8 cellular contexts compared by ENCODE assay signal in the genomic region with DNA sequence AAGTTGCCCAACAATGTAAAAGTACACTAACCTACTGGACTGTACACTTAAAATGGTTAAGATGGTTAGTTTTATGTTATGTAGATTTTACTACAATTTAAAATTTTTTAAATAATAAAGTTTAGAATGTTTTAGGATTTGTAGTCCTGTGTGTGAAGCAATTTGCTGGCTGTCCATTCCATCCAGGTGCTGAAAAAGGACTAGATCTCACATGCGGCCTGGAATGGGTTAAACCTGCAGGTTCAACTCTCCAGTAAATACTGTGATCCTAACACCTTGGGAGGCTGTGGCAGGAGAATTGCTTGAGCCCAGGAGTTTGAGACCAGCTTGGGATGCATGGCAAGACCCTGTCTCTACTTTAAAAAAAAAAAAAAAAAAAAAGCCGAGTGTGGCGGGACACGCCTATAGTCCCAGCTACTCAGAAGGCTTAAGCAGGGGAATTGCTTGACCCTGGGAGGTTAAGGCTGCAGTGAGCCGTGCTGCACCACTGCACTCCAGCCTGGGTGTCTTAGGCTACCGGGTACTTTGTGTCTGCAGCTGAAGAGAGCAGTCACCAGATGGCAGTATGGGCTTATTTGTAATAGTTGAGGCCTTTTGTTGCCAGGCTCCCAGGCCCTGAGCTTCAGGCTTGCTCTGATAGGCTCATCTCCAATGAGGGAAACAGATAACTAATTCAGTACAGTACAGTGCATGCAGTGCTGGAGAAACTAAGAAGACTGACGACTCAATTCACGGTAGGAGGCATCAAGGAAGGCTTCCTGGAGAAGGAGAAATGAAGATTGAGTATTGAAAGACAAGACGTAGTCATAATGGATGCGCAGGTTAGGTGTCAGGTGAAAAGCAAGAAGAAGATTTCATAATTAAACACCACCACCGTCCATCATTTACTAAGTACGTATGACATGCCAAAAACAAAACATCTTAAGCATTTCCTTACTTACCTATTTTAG.
A peak's percentile ranks its signal among the peaks of the same experiment; 100 is the strongest.
DNase-seq lines count a peak whose midpoint lies in the region; ATAC-seq and TF ChIP-seq lines count a peak whose summit lies in the region.

No MANE protein-coding gene starts in this region.

- H3K27me3 Mint-ChIP-seq in CD8-positive, alpha-beta T cell (ENCODE audit: low read depth) = peaks cover 20% of the 10 kb centered on the region

- no peaks in the 10 kb centered on the region for H3K36me3 Mint-ChIP-seq in CD8-positive, alpha-beta T cell

- peaks cover 8% of the 10 kb centered on the region for H3K4me1 Mint-ChIP-seq in CD8-positive, alpha-beta T cell (ENCODE audit: low read depth)

- H3K27ac ChIP-seq in CD8-positive, alpha-beta T cell (ENCODE audit: low read depth, low read length) = no peak overlapping the region
- H3K27ac ChIP-seq in iPS DF 6.9 (ENCODE audit: low read length) = no peak overlapping the region

- H3K27me3 ChIP-seq in CD8-positive, alpha-beta T cell (ENCODE audit: insufficient read depth, low read length) = peaks cover 4% of the 10 kb centered on the region
- H3K27me3 ChIP-seq in iPS DF 6.9 (ENCODE audit: control insufficient read depth, insufficient read depth, low read length) = no peaks in the 10 kb centered on the region

- intact Hi-C loops in CD8-positive, alpha-beta T cell (cut with DNase I, micrococcal nuclease) = loop anchor here (1.0 to 10.0 kb wide), 4 partner anchors 97 to 1640 kb away; partner anchors contain the start of gene MN1 (in 1 of the 2)

- H3K4me3 Mint-ChIP-seq in CD8-positive, alpha-beta T cell = no peak overlapping the region

- CTCF ChIA-PET in CD8-positive, alpha-beta T cell (lab: Charles Lee) = interaction anchor here (0.7 to 7.0 kb wide), 19 partner anchors 8 to 303 kb away, joined by 3 to 76 read pairs (median 3); no protein-coding TSS in a partner anchor

- peaks cover 7% of the 10 kb centered on the region for H3K4me1 ChIP-seq in CD8-positive, alpha-beta T cell (ENCODE audit: insufficient read depth, low read length)
- peaks cover 3% of the 10 kb centered on the region; the same call in 1 of the 2 replicates for H3K4me1 ChIP-seq in iPS DF 6.9 (ENCODE audit: control insufficient read depth, insufficient read depth, low read length)

- no peak overlapping the region for H3K4me3 ChIP-seq in CD8-positive, alpha-beta T cell (ENCODE audit: low read depth, low read length)
- no peak overlapping the region for H3K4me3 ChIP-seq in astrocyte of the spinal cord (ENCODE audit: low read depth, low read length)
- no peak overlapping the region for H3K4me3 ChIP-seq in iPS DF 6.9 (ENCODE audit: low read length)

- ATAC-seq in CD8-positive, alpha-beta T cell = peak; percentile 73
- ATAC-seq in GM21786 (IDR thresholded peaks at IDR 0.05; ENCODE audit: unreplicated experiment) (peak; percentile 47), HG03442 (IDR thresholded peaks at IDR 0.05; ENCODE audit: unreplicated experiment) (no peak)

- H3K9me3 Mint-ChIP-seq in CD8-positive, alpha-beta T cell = no peaks in the 10 kb centered on the region

- DNase-seq in CD8-positive, alpha-beta T cell = peak; percentile 1 to 57 (median 46)
- DNase-seq in NCI-H187 treated with DMSO at 0.1 percent for 48 hours (lab: John Stamatoyannopoulos, UW) (peak; percentile 17), T-helper 2 cell (peak in 4 of 5 experiments; percentile 14 to 77 (median 18)), astrocyte of the spinal cord (ENCODE audit: low read depth, low spot score) (peak; percentile 76), iPS DF 6.9 (ENCODE audit: low read depth, low spot score) (peak; percentile 89)
- peak; percentile 38 for DNase-seq in stimulated activated CD4-positive, alpha-beta T cell treated with anti-CD3 and anti-CD28 coated beads, Interleukin-12 subunit alpha, Interleukin-12 subunit beta, amount 100 ng/mL, for 4 hours

- peak; percentile 58 for TF ChIP-seq CTCF in CD8-positive, alpha-beta T cell (IDR thresholded peaks at IDR 0.05)
- peak; percentile 79 for TF ChIP-seq CTCF in astrocyte of the spinal cord (IDR thresholded peaks at IDR 0.05; ENCODE audit: low read depth, low read length)

- H3K9me3 ChIP-seq in CD8-positive, alpha-beta T cell (ENCODE audit: low read length) = no peaks in the 10 kb centered on the region
- H3K9me3 ChIP-seq in iPS DF 6.9 (ENCODE audit: control insufficient read depth, insufficient read depth, low read length) = 0 out of 2 replicates have a peak, but pooled peaks cover 1% of the 10 kb centered on the region

- in situ Hi-C loops in astrocyte of the spinal cord (cut with HindIII; ENCODE audit: low sequenced_read_pairs) = no loop called here

- 100% methylated on average over 2 of the region's 12 CpGs for WGBS in iPS DF 6.9 (ENCODE audit: insufficient coverage, insufficient read length)

- no peaks in the 10 kb centered on the region for H3K36me3 ChIP-seq in CD8-positive, alpha-beta T cell (ENCODE audit: insufficient read depth, low read length)
- H3K36me3 ChIP-seq in iPS DF 6.9 (ENCODE audit: control insufficient read depth, insufficient read depth, low read length) = no peaks in the 10 kb centered on the region

- POLR2A ChIA-PET in CD8-positive, alpha-beta T cell (lab: Charles Lee) = no interaction called here

- no peak overlapping the region for H3K27ac Mint-ChIP-seq in CD8-positive, alpha-beta T cell

Comparison
In these comparisons a context has a peak if more than half of its experiments do, and no peak if none do; other contexts are left out.
1. DNase-seq: peak in every context shown above with its lines; median percentile 89 in iPS DF 6.9; 76 in astrocyte of the spinal cord; 46 in CD8-positive, alpha-beta T cell; 38 in stimulated activated CD4-positive, alpha-beta T cell treated with anti-CD3 and anti-CD28 coated beads, Interleukin-12 subunit alpha, Interleukin-12 subunit beta, amount 100 ng/mL, for 4 hours; 18 in T-helper 2 cell; 17 in NCI-H187 treated with DMSO at 0.1 percent for 48 hours.